ENCODE assay signal across 1 cellular context in the genomic region with DNA sequence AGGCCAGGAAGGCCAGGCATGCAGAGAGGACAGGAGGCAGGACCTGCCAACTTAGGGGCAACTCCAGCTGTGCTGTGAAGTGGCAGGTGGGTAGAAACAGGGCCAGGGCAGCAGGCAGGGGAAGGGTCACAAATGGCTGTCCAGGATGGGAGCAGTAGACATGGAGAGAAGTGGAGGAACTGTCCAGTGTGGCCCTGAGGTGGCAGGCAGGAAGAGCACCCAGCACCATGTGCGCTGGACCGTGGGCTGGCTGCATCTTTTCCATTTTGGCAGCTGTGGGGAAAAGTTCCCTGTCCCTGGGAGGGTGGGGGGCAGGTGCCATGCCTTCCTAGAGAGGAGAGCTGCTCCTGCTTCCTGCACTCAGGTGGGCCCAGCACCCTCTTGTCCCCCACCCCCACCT.
TF ChIP-seq lines count a peak whose summit lies in the region.

No MANE protein-coding gene starts in this region.

TF ChIP-seq in A549, 52 proteins besides CTCF, POLR2A, EP300 and RAD21 (continued from another document):
- TF ChIP-seq, protein P1, sequence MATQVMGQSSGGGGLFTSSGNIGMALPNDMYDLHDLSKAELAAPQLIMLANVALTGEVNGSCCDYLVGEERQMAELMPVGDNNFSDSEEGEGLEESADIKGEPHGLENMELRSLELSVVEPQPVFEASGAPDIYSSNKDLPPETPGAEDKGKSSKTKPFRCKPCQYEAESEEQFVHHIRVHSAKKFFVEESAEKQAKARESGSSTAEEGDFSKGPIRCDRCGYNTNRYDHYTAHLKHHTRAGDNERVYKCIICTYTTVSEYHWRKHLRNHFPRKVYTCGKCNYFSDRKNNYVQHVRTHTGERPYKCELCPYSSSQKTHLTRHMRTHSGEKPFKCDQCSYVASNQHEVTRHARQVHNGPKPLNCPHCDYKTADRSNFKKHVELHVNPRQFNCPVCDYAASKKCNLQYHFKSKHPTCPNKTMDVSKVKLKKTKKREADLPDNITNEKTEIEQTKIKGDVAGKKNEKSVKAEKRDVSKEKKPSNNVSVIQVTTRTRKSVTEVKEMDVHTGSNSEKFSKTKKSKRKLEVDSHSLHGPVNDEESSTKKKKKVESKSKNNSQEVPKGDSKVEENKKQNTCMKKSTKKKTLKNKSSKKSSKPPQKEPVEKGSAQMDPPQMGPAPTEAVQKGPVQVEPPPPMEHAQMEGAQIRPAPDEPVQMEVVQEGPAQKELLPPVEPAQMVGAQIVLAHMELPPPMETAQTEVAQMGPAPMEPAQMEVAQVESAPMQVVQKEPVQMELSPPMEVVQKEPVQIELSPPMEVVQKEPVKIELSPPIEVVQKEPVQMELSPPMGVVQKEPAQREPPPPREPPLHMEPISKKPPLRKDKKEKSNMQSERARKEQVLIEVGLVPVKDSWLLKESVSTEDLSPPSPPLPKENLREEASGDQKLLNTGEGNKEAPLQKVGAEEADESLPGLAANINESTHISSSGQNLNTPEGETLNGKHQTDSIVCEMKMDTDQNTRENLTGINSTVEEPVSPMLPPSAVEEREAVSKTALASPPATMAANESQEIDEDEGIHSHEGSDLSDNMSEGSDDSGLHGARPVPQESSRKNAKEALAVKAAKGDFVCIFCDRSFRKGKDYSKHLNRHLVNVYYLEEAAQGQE (IDR thresholded peaks at IDR 0.05) = peak; percentile 62; the same call in 1 of the 2 replicates
